Comparison of ENCODE assay signal across 2 cellular contexts in genomic region chr12:77362871-77363270, GRCh38.
TF ChIP-seq lines count a peak whose summit lies in the region.

No MANE protein-coding gene starts in this region.

TF ChIP-seq in SK-N-SH treated with all-trans-retinoic acid at 6 μM for 48 hours, 23 proteins besides CTCF, POLR2A, EP300 and RAD21 (continued from another document):
- TF ChIP-seq ZC3H10 (CRISPR knock-in tag; IDR thresholded peaks at IDR 0.05) (no peak), ZNF565 (CRISPR knock-in tag; conservative IDR thresholded peaks at IDR 0.05; ENCODE audit: low read depth) (no peak)

TF ChIP-seq in WTC11, 78 proteins besides CTCF, POLR2A, EP300 and RAD21 (continued from another document):
- no peak for TF ChIP-seq AFF4 (CRISPR knock-in tag; IDR thresholded peaks at IDR 0.05; ENCODE audit: borderline replicate concordance)
- no peak for TF ChIP-seq TP53 (CRISPR knock-in tag; IDR thresholded peaks at IDR 0.05)
- TF ChIP-seq CDX4 (CRISPR knock-in tag; IDR thresholded peaks at IDR 0.05; ENCODE audit: borderline replicate concordance): no peak
